In genomic region chr10:12510566-12510965, GRCh38 we compare ENCODE assay signal across 11 cellular contexts.
DNase-seq lines count a peak whose midpoint lies in the region; ATAC-seq and TF ChIP-seq lines count a peak whose summit lies in the region.
"Had no signal": no experiment of that assay in that cellular context is flagged by ENCODE, and none has a peak within 500 bp of the region (broad histone marks: within the 10 kb centered on the region; RNA-seq: fewer than 3 reads in every experiment).

No MANE protein-coding gene starts in this region.

- no peak overlapping the region for H3K4me3 Mint-ChIP-seq in activated T-cell treated with anti-CD3 and anti-CD28 coated beads, Interleukin-2, amount 50 U/mL, for 24 hours
- H3K4me3 Mint-ChIP-seq in natural killer cell = peak overlapping the region; percentile 65

- no peaks in the 10 kb centered on the region for H3K36me3 Mint-ChIP-seq in activated T-cell treated with anti-CD3 and anti-CD28 coated beads, Interleukin-2, amount 50 U/mL, for 24 hours (ENCODE audit: low read depth)
- H3K36me3 Mint-ChIP-seq in natural killer cell = no peaks in the 10 kb centered on the region

- H3K9me3 Mint-ChIP-seq in activated T-cell treated with anti-CD3 and anti-CD28 coated beads, Interleukin-2, amount 50 U/mL, for 24 hours = no peaks in the 10 kb centered on the region
- no peaks in the 10 kb centered on the region for H3K9me3 Mint-ChIP-seq in natural killer cell

- no peaks in the 10 kb centered on the region for H3K9me3 ChIP-seq in colonic mucosa
- H3K9me3 ChIP-seq in vagina = no peaks in the 10 kb centered on the region

- H3K4me3 ChIP-seq in colonic mucosa (no peak overlapping the region), vagina (no peak overlapping the region)

- no peak overlapping the region for H3K9ac ChIP-seq in colonic mucosa (ENCODE audit: low read depth in 2 of 2, low read length in 2 of 2)

- peaks cover 58% of the 10 kb centered on the region for H3K4me1 Mint-ChIP-seq in activated T-cell treated with anti-CD3 and anti-CD28 coated beads, Interleukin-2, amount 50 U/mL, for 24 hours (ENCODE audit: low read depth)
- peaks cover 72 to 81% of the 10 kb centered on the region in 2 donors for H3K4me1 Mint-ChIP-seq in natural killer cell

- H3K27me3 ChIP-seq in colonic mucosa = no peaks in the 10 kb centered on the region
- H3K27me3 ChIP-seq in vagina = no peaks in the 10 kb centered on the region

- intact Hi-C loops in colonic mucosa (cut with DNase I) (no loop called here), natural killer cell (cut with micrococcal nuclease) (loop anchor here (10.0 kb wide), 1 partner anchor 156 kb away; no protein-coding TSS in a partner anchor), vagina (cut with DNase I) (no loop called here)

- peak overlapping the region; percentile 18 for H3K27ac Mint-ChIP-seq in activated T-cell treated with anti-CD3 and anti-CD28 coated beads, Interleukin-2, amount 50 U/mL, for 24 hours
- peak overlapping the region; percentile 26 to 38 for H3K27ac Mint-ChIP-seq in natural killer cell

- TF ChIP-seq CTCF in colonic mucosa (IDR thresholded peaks at IDR 0.05) = no peak
- TF ChIP-seq CTCF in natural killer cell (IDR thresholded peaks at IDR 0.05) = no peak
- TF ChIP-seq CTCF in vagina (IDR thresholded peaks at IDR 0.05) = no peak

- H3K4me1 ChIP-seq in colonic mucosa (no peaks in the 10 kb centered on the region), vagina (peaks cover 3% of the 10 kb centered on the region)

- no peak for TF ChIP-seq POLR2A in vagina (IDR thresholded peaks at IDR 0.05)

- no peak for ATAC-seq in natural killer cell
- ATAC-seq: SK-N-SH treated with all-trans-retinoic acid at 6 μM for 48 hours had no signal

- H3K36me3 ChIP-seq in colonic mucosa (no peaks in the 10 kb centered on the region), vagina (no peaks in the 10 kb centered on the region)

- H3K27ac ChIP-seq in colonic mucosa = no peak overlapping the region
- no peak overlapping the region for H3K27ac ChIP-seq in vagina

- DNase-seq in activated T-cell treated with anti-CD3 and anti-CD28 coated beads, Interleukin-2, amount 50 U/mL, for 24 hours = no peak
- DNase-seq in activated T-cell treated with anti-CD3 and anti-CD28 coated beads for 4 hours = no peak
- peak; percentile 12 for DNase-seq in colonic mucosa
- no peak for DNase-seq in natural killer cell
- DNase-seq in vagina (ENCODE audit: extremely low spot score in 2 of 2) = peak; percentile 44 to 61
- DNase-seq in NAMALWA (ENCODE audit: low spot score) = no peak
- DNase-seq in activated gamma-delta T cell treated with Interleukin-2 at 50 U/mL for 16 hours = no peak
- DNase-seq in NCI-H524 (lab: John Stamatoyannopoulos, UW) = no peak
- DNase-seq: effector CD4-positive, alpha-beta T cell; NCI-H1092 had no signal

- H3K27me3 Mint-ChIP-seq in activated T-cell treated with anti-CD3 and anti-CD28 coated beads, Interleukin-2, amount 50 U/mL, for 24 hours = no peaks in the 10 kb centered on the region
- no peaks in the 10 kb centered on the region for H3K27me3 Mint-ChIP-seq in natural killer cell (ENCODE audit: low read depth in 2 of 2)

Comparison
In these comparisons a context has a peak if more than half of its experiments do, and no peak if none do; other contexts are left out.
1. DNase-seq: peak in colonic mucosa (single experiment) and vagina (2 of 2); none in activated T-cell treated with anti-CD3 and anti-CD28 coated beads, Interleukin-2, amount 50 U/mL, for 24 hours (single experiment), activated T-cell treated with anti-CD3 and anti-CD28 coated beads for 4 hours (single experiment), natural killer cell (single experiment), NAMALWA (single experiment), activated gamma-delta T cell treated with Interleukin-2 at 50 U/mL for 16 hours (single experiment) and NCI-H524 (0 of 2).